In the genomic region with DNA sequence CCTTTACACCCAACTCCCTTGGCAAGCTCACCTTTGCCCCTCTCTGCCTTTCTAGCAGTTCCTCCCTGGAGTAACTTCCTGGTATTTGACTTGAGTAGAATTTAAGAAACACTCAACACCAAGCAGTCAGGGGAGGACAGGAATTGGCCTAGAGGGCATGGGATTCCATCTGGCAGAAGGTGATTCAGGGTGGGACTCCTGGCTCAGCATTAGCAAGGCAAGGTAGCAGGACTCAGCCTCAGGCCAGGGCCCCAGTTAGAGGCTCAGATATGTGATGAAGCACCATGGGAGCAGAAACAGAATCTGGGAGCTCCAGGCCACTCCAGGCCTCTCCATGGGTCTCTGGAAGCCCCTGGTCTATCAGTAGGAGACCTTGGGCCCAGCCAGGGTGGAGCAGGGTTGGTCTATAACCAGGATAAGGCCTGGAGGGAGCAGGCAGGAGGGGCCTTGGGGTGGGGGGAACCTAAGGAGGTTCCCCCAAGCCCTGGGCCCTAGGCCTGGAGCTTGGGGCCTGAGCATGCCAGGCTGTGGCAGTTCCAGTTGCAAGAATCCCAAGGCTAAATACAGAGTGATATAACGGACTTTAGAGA, we compare ENCODE assay signal across 1 cellular context.
TF ChIP-seq lines count a peak whose summit lies in the region.

No MANE protein-coding gene starts in this region.

TF ChIP-seq in IMR-90, 13 proteins besides CTCF, POLR2A, EP300 and RAD21 (continued from another document):
- TF ChIP-seq, protein P1, sequence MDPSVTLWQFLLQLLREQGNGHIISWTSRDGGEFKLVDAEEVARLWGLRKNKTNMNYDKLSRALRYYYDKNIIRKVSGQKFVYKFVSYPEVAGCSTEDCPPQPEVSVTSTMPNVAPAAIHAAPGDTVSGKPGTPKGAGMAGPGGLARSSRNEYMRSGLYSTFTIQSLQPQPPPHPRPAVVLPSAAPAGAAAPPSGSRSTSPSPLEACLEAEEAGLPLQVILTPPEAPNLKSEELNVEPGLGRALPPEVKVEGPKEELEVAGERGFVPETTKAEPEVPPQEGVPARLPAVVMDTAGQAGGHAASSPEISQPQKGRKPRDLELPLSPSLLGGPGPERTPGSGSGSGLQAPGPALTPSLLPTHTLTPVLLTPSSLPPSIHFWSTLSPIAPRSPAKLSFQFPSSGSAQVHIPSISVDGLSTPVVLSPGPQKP (IDR thresholded peaks at IDR 0.05; ENCODE audit: borderline replicate concordance, low read depth, low read length): no peak
- TF ChIP-seq BHLHE40 (IDR thresholded peaks at IDR 0.05; ENCODE audit: low read depth, low read length) (no peak), RFX5 (IDR thresholded peaks at IDR 0.05; ENCODE audit: low read depth, low read length) (no peak), MAFK (IDR thresholded peaks at IDR 0.05; ENCODE audit: low read depth, low read length) (no peak), MXI1 (IDR thresholded peaks at IDR 0.05; ENCODE audit: borderline replicate concordance, low read depth, low read length) (no peak), MAZ (IDR thresholded peaks at IDR 0.05; ENCODE audit: borderline replicate concordance, low read depth, low read length) (no peak)
- TF ChIP-seq, protein P2, sequence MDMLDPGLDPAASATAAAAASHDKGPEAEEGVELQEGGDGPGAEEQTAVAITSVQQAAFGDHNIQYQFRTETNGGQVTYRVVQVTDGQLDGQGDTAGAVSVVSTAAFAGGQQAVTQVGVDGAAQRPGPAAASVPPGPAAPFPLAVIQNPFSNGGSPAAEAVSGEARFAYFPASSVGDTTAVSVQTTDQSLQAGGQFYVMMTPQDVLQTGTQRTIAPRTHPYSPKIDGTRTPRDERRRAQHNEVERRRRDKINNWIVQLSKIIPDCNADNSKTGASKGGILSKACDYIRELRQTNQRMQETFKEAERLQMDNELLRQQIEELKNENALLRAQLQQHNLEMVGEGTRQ (IDR thresholded peaks at IDR 0.05; ENCODE audit: low read depth, low read length): no peak
